ENCODE assay signal across 20 cellular contexts in genomic region chr10:126064512-126064911, GRCh38.
DNase-seq lines count a peak whose midpoint lies in the region; ATAC-seq and TF ChIP-seq lines count a peak whose summit lies in the region.
"Had no signal": no experiment of that assay in that cellular context is flagged by ENCODE, and none has a peak within 500 bp of the region (broad histone marks: within the 10 kb centered on the region; RNA-seq: fewer than 3 reads in every experiment).

No MANE protein-coding gene starts in this region.

- H3K9me3 ChIP-seq in PC-3 (ENCODE audit: low read length) (no peaks in the 10 kb centered on the region), neuronal stem cell (replicated peaks in 1 of 2; ENCODE audit: control insufficient read depth in 2 of 2, insufficient read depth in 1 of 2, low read depth in 1 of 2, low read length in 2 of 2) (peaks cover 0 to 8% of the 10 kb centered on the region in 2 donors)
- H3K9me3 ChIP-seq: BLaER1 had no signal

- no peak overlapping the region for H3K9ac ChIP-seq in PC-3 (ENCODE audit: low read length)
- H3K9ac ChIP-seq in neuronal stem cell (ENCODE audit: low read depth, low read length, poor library complexity): no peak overlapping the region
- H3K9ac ChIP-seq: BLaER1 had no signal

- H3K18ac ChIP-seq in neuronal stem cell (ENCODE audit: low read length): peak overlapping the region; percentile 4

- no CpG with 5 or more reads among the region's 16 CpGs for WGBS in neuronal stem cell (ENCODE audit: extremely low coverage in 2 of 2, insufficient read length in 2 of 2, insufficient replicate concordance in 1 of 2), 2 donors

- no TSS peak for BruUV-seq in PC-3 (replicated peaks; lab: Mats Ljungman, UMichigan)

- H4K91ac ChIP-seq in neuronal stem cell (ENCODE audit: low read depth, low read length, poor library complexity): no peak overlapping the region

- no peak overlapping the region for H3K4ac ChIP-seq in neuronal stem cell (ENCODE audit: low read length)

- POLR2A ChIA-PET in PC-3 (lab: Charles Lee; ENCODE audit: unreplicated experiment): no interaction called here

- H3K79me2 ChIP-seq in ACC112 (ENCODE audit: control insufficient read depth, insufficient read depth, low read length, unreplicated experiment) (no peaks in the 10 kb centered on the region), PC-3 (ENCODE audit: low read length) (no peaks in the 10 kb centered on the region)

- no peaks in the 10 kb centered on the region for H3K79me1 ChIP-seq in neuronal stem cell (ENCODE audit: low read depth, low read length)

- H2BK5ac ChIP-seq in neuronal stem cell (ENCODE audit: low read length): no peak overlapping the region

- H2BK12ac ChIP-seq in neuronal stem cell (ENCODE audit: low read length): peak overlapping the region; percentile 14

- intact Hi-C loops in PC-3 (cut with micrococcal nuclease): loop anchor here (10.0 kb wide), 1 partner anchor 320 kb away; the partner anchor contains the start of gene ADAM12

- no peak overlapping the region for H2BK15ac ChIP-seq in neuronal stem cell (ENCODE audit: low read length)

- H3F3A ChIP-seq in PC-3 (ENCODE audit: low read length, unreplicated experiment): peaks cover 9% of the 10 kb centered on the region

- DNase-seq in PC-3: no peak
- DNase-seq in coronary artery (ENCODE audit: low spot score): peak; percentile 54
- no peak for DNase-seq in neuronal stem cell (ENCODE audit: low spot score)
- DNase-seq in activated naive CD4-positive, alpha-beta T cell (lab: John Stamatoyannopoulos, UW): no peak
- DNase-seq: CD4-positive, alpha-beta T cell; GOT3; HCEC 1CT; NCI-H1048; NCI-H1417; NCI-H1694; NCI-H2029 treated with DMSO at 0.1 percent for 48 hours; NCI-H446 treated with DMSO at 0.1 percent for 48 hours; NCI-H526; Peyer's patch had no signal

- no peak for TF ChIP-seq CTCF in PC-3 (conservative IDR thresholded peaks at IDR 0.05; ENCODE audit: low read depth, low read length)
- TF ChIP-seq CTCF in coronary artery (IDR thresholded peaks at IDR 0.05): no peak

- H3K4me3 ChIP-seq in ACC112 (ENCODE audit: low read depth, low read length) (no peak overlapping the region), PC-3 (ENCODE audit: low read length) (no peak overlapping the region), coronary artery (no peak overlapping the region), neuronal stem cell (ENCODE audit: low read length in 2 of 2) (peak overlapping the region in 1 of 2 donors; percentile 9)
- H3K4me3 ChIP-seq: BLaER1, Peyer's patch had no signal

- H3K9me2 ChIP-seq in PC-3 (replicated peaks; ENCODE audit: low read length): no peaks in the 10 kb centered on the region

- H4K8ac ChIP-seq in neuronal stem cell (ENCODE audit: low read depth, low read length): no peak overlapping the region

- H2AK5ac ChIP-seq in neuronal stem cell (ENCODE audit: low read depth, low read length): no peak overlapping the region

- no peak overlapping the region for H2BK120ac ChIP-seq in neuronal stem cell (ENCODE audit: low read depth, low read length)

- H3K27ac ChIP-seq in ACC112 (ENCODE audit: low read depth, low read length): 0 out of 2 replicates have a peak overlapping the region, but pooled peaks have one; percentile 98
- H3K27ac ChIP-seq in PC-3 (ENCODE audit: low read length): peak overlapping the region; percentile 98
- no peak overlapping the region for H3K27ac ChIP-seq in coronary artery
- no peak overlapping the region for H3K27ac ChIP-seq in neuronal stem cell (replicated peaks; ENCODE audit: low read length)
- H3K27ac ChIP-seq: BLaER1, HL-60, Peyer's patch had no signal

- H4K20me1 ChIP-seq in PC-3 (ENCODE audit: low read length): no peaks in the 10 kb centered on the region
- H4K20me1 ChIP-seq: BLaER1 had no signal

- no peak overlapping the region for H3K23ac ChIP-seq in neuronal stem cell (ENCODE audit: low read depth, low read length, poor library complexity)

- peaks cover 45% of the 10 kb centered on the region for H3K4me1 ChIP-seq in ACC112 (ENCODE audit: control insufficient read depth, insufficient read depth, low read length, unreplicated experiment)
- peaks cover 70% of the 10 kb centered on the region for H3K4me1 ChIP-seq in PC-3 (ENCODE audit: insufficient read depth, low read length)
- peaks cover 3 to 31% of the 10 kb centered on the region in 2 donors for H3K4me1 ChIP-seq in neuronal stem cell (ENCODE audit: control insufficient read depth in 2 of 2, insufficient read depth in 1 of 2, low read depth in 1 of 2, low read length in 2 of 2)
- H3K4me1 ChIP-seq: Peyer's patch had no signal

- H3K4me2 ChIP-seq in PC-3 (ENCODE audit: low read length): no peak overlapping the region
- H3K4me2 ChIP-seq in neuronal stem cell (ENCODE audit: insufficient read depth, low read length, poor library complexity, severe bottlenecking): no peak overlapping the region
- H3K4me2 ChIP-seq: BLaER1 had no signal

- peak overlapping the region; percentile 78 for H3K14ac ChIP-seq in neuronal stem cell (ENCODE audit: low read length)

- CTCF ChIA-PET in PC-3 (lab: Charles Lee): no interaction called here

- H3K27me3 ChIP-seq in ACC112 (ENCODE audit: insufficient read depth, low read length) (no peaks in the 10 kb centered on the region), PC-3 (ENCODE audit: low read length) (no peaks in the 10 kb centered on the region), neuronal stem cell (ENCODE audit: control insufficient read depth in 3 of 3, insufficient read depth in 3 of 3, low read depth in 1 of 3, low read length in 3 of 3) (no peaks in the 10 kb centered on the region)
- H3K27me3 ChIP-seq: BLaER1, Peyer's patch had no signal

- H3K36me3 ChIP-seq in ACC112 (ENCODE audit: insufficient read depth, low read length) (peaks cover 2% of the 10 kb centered on the region; the same call in 1 of the 2 replicates), PC-3 (ENCODE audit: low read depth, low read length) (no peaks in the 10 kb centered on the region; the same call in 1 of the 2 replicates), neuronal stem cell (replicated peaks in 1 of 2; ENCODE audit: control insufficient read depth in 2 of 2, insufficient read depth in 2 of 2, low read length in 2 of 2) (peaks cover 0 to 2% of the 10 kb centered on the region in 2 donors)
- H3K36me3 ChIP-seq: BLaER1, Peyer's patch had no signal

- ATAC-seq in PC-3: no peak
- no peak for ATAC-seq in GM21737 (IDR thresholded peaks at IDR 0.05; ENCODE audit: unreplicated experiment)
- ATAC-seq in HG03378 (IDR thresholded peaks at IDR 0.05; ENCODE audit: unreplicated experiment): no peak
- ATAC-seq: SK-N-SH treated with all-trans-retinoic acid at 6 μM for 48 hours had no signal

- H2AFZ ChIP-seq in ACC112 (ENCODE audit: low read length, unreplicated experiment): no peak overlapping the region
- no peak overlapping the region for H2AFZ ChIP-seq in PC-3 (ENCODE audit: low read length)
- no peak overlapping the region for H2AFZ ChIP-seq in neuronal stem cell (ENCODE audit: low read length)

Comparison
In these comparisons a context has a peak if more than half of its experiments do, and no peak if none do; other contexts are left out.
1. H3K27ac ChIP-seq: peak in ACC112 (single experiment) and PC-3 (single experiment); none in coronary artery (0 of 2) and neuronal stem cell (single experiment).